11 cellular contexts compared by ENCODE assay signal in the genomic region with DNA sequence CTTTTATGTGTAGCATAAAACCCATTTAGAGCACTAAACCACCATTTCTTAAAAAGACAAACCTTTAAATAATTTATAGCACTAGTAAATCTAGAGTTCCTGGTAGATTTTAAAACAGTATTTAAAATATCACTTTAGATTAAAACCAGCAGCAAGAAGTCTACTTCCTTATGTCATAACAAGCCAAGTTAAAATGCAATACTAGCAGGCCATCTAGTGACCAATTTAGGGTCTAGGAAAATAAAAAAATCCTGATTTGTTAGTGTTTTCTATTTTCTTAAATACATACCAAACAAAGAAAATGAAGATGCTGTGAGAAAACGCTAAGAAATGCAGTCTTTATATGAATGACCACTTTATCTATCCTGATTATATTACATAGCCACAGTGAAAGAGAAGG. TPM values are rescaled to one million over a fixed set of nuclear protein-coding genes. Genes with fewer than 3 reads are reported as not detected.
DNase-seq lines count a peak whose midpoint lies in the region; ATAC-seq and TF ChIP-seq lines count a peak whose summit lies in the region.
"Had no signal": no experiment of that assay in that cellular context is flagged by ENCODE, and none has a peak within 500 bp of the region (broad histone marks: within the 10 kb centered on the region; RNA-seq: fewer than 3 reads in every experiment).

No MANE protein-coding gene starts in this region.

- CTCF ChIA-PET in AG04450 (lab: Charles Lee) = interaction anchor here (1.1 to 1.7 kb wide), 5 partner anchors 17 to 1296 kb away, joined by 3 to 4 read pairs (median 3); a partner anchor contains a TSS
- CTCF ChIA-PET in activated naive CD4-positive, alpha-beta T cell treated with anti-CD3 and anti-CD28 coated beads for 36 hours (lab: Charles Lee) = no interaction called here

- no peak overlapping the region for H3K4me2 ChIP-seq in KMS-11

- H3K27me3 Mint-ChIP-seq in activated naive CD4-positive, alpha-beta T cell treated with anti-CD3 and anti-CD28 coated beads for 36 hours (ENCODE audit: low read depth) = no peaks in the 10 kb centered on the region

- H3K9ac ChIP-seq in KMS-11 = no peak overlapping the region

- H4K20me1 ChIP-seq in KMS-11 (ENCODE audit: insufficient read depth) = no peaks in the 10 kb centered on the region

- peak; percentile 52 for TF ChIP-seq CTCF in AG04450 (IDR thresholded peaks at IDR 0.05; ENCODE audit: low read depth, low read length)
- peak; percentile 34; the same call in 1 of the 2 replicates for TF ChIP-seq CTCF in KMS-11 (conservative IDR thresholded peaks at IDR 0.05; ENCODE audit: low read depth, low read length)
- TF ChIP-seq CTCF in ascending aorta (IDR thresholded peaks at IDR 0.05) = peak in 2 of 3 experiments; percentile 36 to 55

- H3K79me2 ChIP-seq in KMS-11 (ENCODE audit: insufficient read depth, low read depth) = no peaks in the 10 kb centered on the region

- intact Hi-C loops in ascending aorta (cut with DNase I) = loop anchor here (10.0 kb wide), 2 partner anchors 211 to 631 kb away; a partner anchor contains a TSS
- intact Hi-C loops in activated naive CD4-positive, alpha-beta T cell treated with anti-CD3 and anti-CD28 coated beads for 36 hours (cut with micrococcal nuclease) = no loop called here

- POLR2A ChIA-PET in AG04450 (lab: Yijun Ruan, JAX) = no interaction called here

- H3K27me3 ChIP-seq in AG04450 (ENCODE audit: control insufficient read depth, insufficient read depth, low read length) = no peaks in the 10 kb centered on the region
- H3K27me3 ChIP-seq in KMS-11 (ENCODE audit: insufficient read depth, low read depth) = no peaks in the 10 kb centered on the region
- H3K27me3 ChIP-seq in ascending aorta = no peaks in the 10 kb centered on the region

- ATAC-seq in HG03135 (IDR thresholded peaks at IDR 0.05; ENCODE audit: unreplicated experiment) = no peak

- H2AFZ ChIP-seq in KMS-11 (ENCODE audit: low read depth) = no peak overlapping the region

- H3K4me1 Mint-ChIP-seq in activated naive CD4-positive, alpha-beta T cell treated with anti-CD3 and anti-CD28 coated beads for 36 hours (ENCODE audit: low read depth) = no peaks in the 10 kb centered on the region

- peak; percentile 18 for DNase-seq in AG04450 (ENCODE audit: low read depth, low spot score)
- DNase-seq in ascending aorta (ENCODE audit: low spot score in 2 of 2) = no peak
- peak; percentile 31 for DNase-seq in left kidney (ENCODE audit: low read depth, low spot score)
- no peak for DNase-seq in NCI-H1105 treated with DMSO at 0.1 percent for 48 hours (lab: John Stamatoyannopoulos, UW)
- no peak for DNase-seq in HK-2 (ENCODE audit: unreplicated experiment)
- no peak for DNase-seq in activated naive CD4-positive, alpha-beta T cell treated with anti-CD3 and anti-CD28 coated beads for 36 hours
- DNase-seq: DMS153, NCI-H774 had no signal

- H3K36me3 ChIP-seq in KMS-11 (ENCODE audit: insufficient read depth) (no peaks in the 10 kb centered on the region), ascending aorta (peaks cover 0 to 3% of the 10 kb centered on the region in 2 donors)
- H3K36me3 ChIP-seq: HAP-1 had no signal

- no peaks in the 10 kb centered on the region for H3K9me3 ChIP-seq in AG04450 (ENCODE audit: control insufficient read depth, insufficient read depth, low read length)
- H3K9me3 ChIP-seq in ascending aorta = no peaks in the 10 kb centered on the region
- H3K9me3 ChIP-seq: HAP-1 had no signal

- H3K27ac ChIP-seq in AG04450 (ENCODE audit: low read depth, low read length) (no peak overlapping the region), KMS-11 (no peak overlapping the region), ascending aorta (no peak overlapping the region)

- H3K4me1 ChIP-seq in KMS-11 (ENCODE audit: low read depth, poor library complexity, severe bottlenecking) = peaks cover 8% of the 10 kb centered on the region
- H3K4me1 ChIP-seq in ascending aorta = peaks cover 0 to 18% of the 10 kb centered on the region in 2 donors
- H3K4me1 ChIP-seq: HAP-1 had no signal

- no peak overlapping the region for H3K4me3 Mint-ChIP-seq in activated naive CD4-positive, alpha-beta T cell treated with anti-CD3 and anti-CD28 coated beads for 36 hours

- H3K9me3 Mint-ChIP-seq in activated naive CD4-positive, alpha-beta T cell treated with anti-CD3 and anti-CD28 coated beads for 36 hours = no peaks in the 10 kb centered on the region

- no peak overlapping the region for H3K27ac Mint-ChIP-seq in activated naive CD4-positive, alpha-beta T cell treated with anti-CD3 and anti-CD28 coated beads for 36 hours

- no peaks in the 10 kb centered on the region for H3K36me3 Mint-ChIP-seq in activated naive CD4-positive, alpha-beta T cell treated with anti-CD3 and anti-CD28 coated beads for 36 hours (ENCODE audit: low read depth)

- H3K4me3 ChIP-seq in AG04450 (ENCODE audit: low read depth, low read length) (no peak overlapping the region), KMS-11 (IDR thresholded peaks at IDR 0.05; ENCODE audit: insufficient read depth, low read depth, low read length) (no peak overlapping the region), ascending aorta (peak overlapping the region in 1 of 2 donors; percentile 31)
- H3K4me3 ChIP-seq: HAP-1 had no signal

RNA-seq across cellular contexts. Expression of a gene that starts 53.9 kb away (rescaled TPM):
- polyA plus RNA-seq in AG04450 (2011; rRNA removed) = 79.0 and 95.5 TPM in 2 replicates
- polyA minus RNA-seq in AG04450 (2011; rRNA and poly(A)+ RNA removed) = 64.9 and 66.9 TPM in 2 replicates
- 17.9 TPM for total RNA-seq in ascending aorta
- total RNA-seq in activated naive CD4-positive, alpha-beta T cell treated with anti-CD3 and anti-CD28 coated beads for 36 hours = 10 to 100 TPM; 28.7 to 29.1 TPM

Comparison
In these comparisons a context has a peak if more than half of its experiments do, and no peak if none do; other contexts are left out.
1. DNase-seq: peak in AG04450 (single experiment) and left kidney (single experiment); none in ascending aorta (0 of 2), NCI-H1105 treated with DMSO at 0.1 percent for 48 hours (single experiment), HK-2 (single experiment) and activated naive CD4-positive, alpha-beta T cell treated with anti-CD3 and anti-CD28 coated beads for 36 hours (single experiment).
2. Peak in every context shown above with its lines, with median percentiles within 50 percentile points of each other: CTCF ChIP-seq.